21 cellular contexts compared by ENCODE assay signal in the genomic region with DNA sequence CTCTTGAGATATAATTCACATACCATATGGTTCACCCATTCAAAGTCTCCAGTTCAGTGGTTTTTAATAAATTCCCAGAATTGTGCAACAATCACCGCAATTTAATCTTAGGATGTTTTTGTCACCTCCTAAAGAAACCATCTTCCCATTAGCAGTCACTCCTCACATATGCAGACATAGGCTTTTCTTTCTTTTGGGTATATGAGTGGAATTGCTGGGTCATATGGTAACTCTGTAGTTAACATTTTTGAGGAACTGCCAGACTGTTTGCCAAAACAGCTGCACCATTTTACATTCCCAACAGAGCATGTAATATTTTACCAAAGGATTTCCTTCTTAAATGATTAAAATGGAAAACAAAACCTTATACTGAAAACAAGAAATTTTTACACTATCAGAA. TPM values are rescaled to one million over a fixed set of nuclear protein-coding genes. Genes with fewer than 3 reads are reported as not detected.
"Had no signal": no experiment of that assay in that cellular context is flagged by ENCODE, and none has a peak within 500 bp of the region (broad histone marks: within the 10 kb centered on the region; RNA-seq: fewer than 3 reads in every experiment).

No MANE protein-coding gene starts in this region.

- H3K9me3 Mint-ChIP-seq: effector memory CD8-positive, alpha-beta T cell had no signal

- ATAC-seq: activated CD8-positive, alpha-beta memory T cell treated with anti-CD3 and anti-CD28 coated beads, Interleukin-2, amount 10 ng/mL, durations not matched to agents 7 days and 5 days; effector memory CD8-positive, alpha-beta T cell; gastrocnemius medialis; psoas muscle; right cardiac atrium had no signal

- H3K27ac Mint-ChIP-seq: activated B cell treated with CpG ODN at 0.5 μM for 24 hours; activated CD8-positive, alpha-beta memory T cell treated with anti-CD3 and anti-CD28 coated beads, Interleukin-2, amount 10 ng/mL, durations not matched to agents 7 days and 5 days; activated naive CD8-positive, alpha-beta T cell treated with anti-CD3 and anti-CD28 coated beads for 36 hours; stimulated activated naive CD8-positive, alpha-beta T cell treated with anti-CD3 and anti-CD28 coated beads, Interleukin-15, Interleukin-2, amounts not matched to agents 100 ng/mL and 50 ng/mL, for 24 hours had no signal

- H3K27me3 Mint-ChIP-seq: activated B cell treated with CpG ODN at 0.5 μM for 24 hours; activated CD8-positive, alpha-beta memory T cell treated with anti-CD3 and anti-CD28 coated beads, Interleukin-2, amount 10 ng/mL, durations not matched to agents 7 days and 5 days; activated naive CD8-positive, alpha-beta T cell treated with anti-CD3 and anti-CD28 coated beads for 36 hours; effector memory CD8-positive, alpha-beta T cell; naive thymus-derived CD8-positive, alpha-beta T cell; stimulated activated naive CD8-positive, alpha-beta T cell treated with anti-CD3 and anti-CD28 coated beads, Interleukin-15, Interleukin-2, amounts not matched to agents 100 ng/mL and 50 ng/mL, for 24 hours had no signal

- H3K27me3 ChIP-seq: cardiac muscle cell, esophagus squamous epithelium, gastrocnemius medialis, suprapubic skin had no signal

- H3K4me3 Mint-ChIP-seq: activated CD4-positive, alpha-beta memory T cell treated with anti-CD3 and anti-CD28 coated beads, Interleukin-2, amount 10 ng/mL, durations not matched to agents 7 days and 5 days; activated CD8-positive, alpha-beta memory T cell treated with anti-CD3 and anti-CD28 coated beads, Interleukin-2, amount 10 ng/mL, durations not matched to agents 7 days and 5 days; activated naive CD8-positive, alpha-beta T cell treated with anti-CD3 and anti-CD28 coated beads for 36 hours; effector memory CD8-positive, alpha-beta T cell; stimulated activated naive CD8-positive, alpha-beta T cell treated with anti-CD3 and anti-CD28 coated beads, Interleukin-15, Interleukin-2, amounts not matched to agents 100 ng/mL and 50 ng/mL, for 24 hours had no signal

- DNase-seq: activated B cell treated with CpG ODN at 0.5 μM for 24 hours; activated CD4-positive, alpha-beta memory T cell treated with anti-CD3 and anti-CD28 coated beads, Interleukin-2, amount 10 ng/mL, durations not matched to agents 7 days and 5 days; activated CD4-positive, alpha-beta T cell treated with anti-CD3 and anti-CD28 coated beads for 4 hours; activated CD8-positive, alpha-beta memory T cell treated with anti-CD3 and anti-CD28 coated beads, Interleukin-2, amount 10 ng/mL, durations not matched to agents 7 days and 5 days; activated naive CD8-positive, alpha-beta T cell treated with anti-CD3 and anti-CD28 coated beads for 36 hours; amniotic stem cell; dermis blood vessel endothelial cell; effector memory CD8-positive, alpha-beta T cell; esophagus squamous epithelium; gastrocnemius medialis; mesenchymal stem cell; naive thymus-derived CD8-positive, alpha-beta T cell; psoas muscle; right cardiac atrium; stimulated activated CD4-positive, alpha-beta T cell treated with anti-CD3 and anti-CD28 coated beads, Interleukin-15, amount 100 ng/mL, for 24 hours; stimulated activated CD4-positive, alpha-beta T cell treated with anti-CD3 and anti-CD28 coated beads, Interleukin-2, amount 100 ng/mL, for 48 hours; trophoblast cell had no signal

- H3K36me3 ChIP-seq: cardiac muscle cell, gastrocnemius medialis, suprapubic skin had no signal

- H3K27ac ChIP-seq: cardiac muscle cell, esophagus squamous epithelium, gastrocnemius medialis, psoas muscle, suprapubic skin had no signal

- H3K9me3 ChIP-seq: gastrocnemius medialis had no signal

- H3K4me1 ChIP-seq: esophagus squamous epithelium, gastrocnemius medialis, psoas muscle, suprapubic skin had no signal

- H3K4me3 ChIP-seq: cardiac muscle cell, esophagus squamous epithelium, gastrocnemius medialis, psoas muscle, skin epidermis, suprapubic skin had no signal

RNA-seq across cellular contexts. Expression of a gene that starts 57.0 kb away (rescaled TPM):
- total RNA-seq: activated naive CD8-positive, alpha-beta T cell treated with anti-CD3 and anti-CD28 coated beads for 36 hours; naive thymus-derived CD8-positive, alpha-beta T cell had no signal
